13 cellular contexts compared by ENCODE assay signal in the genomic region with DNA sequence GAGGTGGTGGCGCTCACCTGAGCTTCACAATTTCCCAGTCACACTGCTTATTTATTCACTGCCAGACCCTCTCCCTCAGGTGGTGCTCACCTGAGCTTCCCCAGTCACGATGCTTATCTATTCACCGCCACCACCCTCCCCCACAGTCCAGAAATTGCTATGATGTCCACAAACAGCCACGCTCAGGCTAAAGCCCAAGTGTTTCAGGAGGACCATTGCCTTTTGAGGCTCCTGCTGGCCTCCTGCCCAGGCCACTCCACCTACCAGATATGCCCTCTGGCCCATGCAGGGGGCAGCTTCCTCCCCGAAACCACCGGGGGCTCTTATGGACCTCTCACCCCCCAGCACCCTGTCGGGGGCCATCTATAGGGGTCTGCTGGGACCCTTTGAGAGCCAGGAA. TPM values are rescaled to one million over a fixed set of nuclear protein-coding genes. Genes with fewer than 3 reads are reported as not detected.
DNase-seq lines count a peak whose midpoint lies in the region; ATAC-seq, FAIRE-seq and TF ChIP-seq lines count a peak whose summit lies in the region.
"Had no signal": no experiment of that assay in that cellular context is flagged by ENCODE, and none has a peak within 500 bp of the region (broad histone marks: within the 10 kb centered on the region; RNA-seq: fewer than 3 reads in every experiment).

No MANE protein-coding gene starts in this region.

- H4K20me1 ChIP-seq in astrocyte (ENCODE audit: insufficient read depth, low read length), result peaks cover 68% of the 10 kb centered on the region

- H3K36me3 ChIP-seq in astrocyte (ENCODE audit: insufficient read depth, low read length), result peaks cover 32% of the 10 kb centered on the region
- no peaks in the 10 kb centered on the region for H3K36me3 ChIP-seq in transverse colon
- no peaks in the 10 kb centered on the region for H3K36me3 ChIP-seq in CD4-positive, alpha-beta memory T cell (ENCODE audit: insufficient read depth, low read length)

- H3K36me3 Mint-ChIP-seq in activated naive CD4-positive, alpha-beta T cell treated with anti-CD3 and anti-CD28 coated beads, Interleukin-2, amount 50 U/mL, for 72 hours, result no peaks in the 10 kb centered on the region
- H3K36me3 Mint-ChIP-seq in astrocyte (ENCODE audit: low read depth, unreplicated experiment), result peaks cover 4% of the 10 kb centered on the region
- peaks cover 24% of the 10 kb centered on the region for H3K36me3 Mint-ChIP-seq in nephron (ENCODE audit: low read depth)
- H3K36me3 Mint-ChIP-seq in CD4-positive, alpha-beta memory T cell, result peaks cover 0 to 3% of the 10 kb centered on the region in 2 donors

- peak overlapping the region; percentile 96 for H3K4me2 ChIP-seq in astrocyte (ENCODE audit: low read length)

- no peak for DNase-seq in activated naive CD4-positive, alpha-beta T cell treated with anti-CD3 and anti-CD28 coated beads, Interleukin-2, amount 50 U/mL, for 72 hours (ENCODE audit: low spot score in 2 of 2)
- no peak for DNase-seq in activated naive CD4-positive, alpha-beta T cell treated with Interleukin-2 at 50 U/mL for 16 hours
- DNase-seq in astrocyte (ENCODE audit: low read depth), result no peak
- no peak for DNase-seq in transverse colon
- no peak for DNase-seq in CD4-positive, alpha-beta memory T cell
- DNase-seq in NCI-H345 treated with DMSO at 0.1 percent for 48 hours (lab: John Stamatoyannopoulos, UW; ENCODE audit: unreplicated experiment), result no peak
- DNase-seq: AML-193, MG63, mucosa of descending colon, NCI-H446 had no signal

- ATAC-seq in activated naive CD4-positive, alpha-beta T cell treated with anti-CD3 and anti-CD28 coated beads, Interleukin-2, amount 50 U/mL, for 72 hours, result no peak
- no peak for ATAC-seq in HG03159 (IDR thresholded peaks at IDR 0.05; ENCODE audit: unreplicated experiment)
- ATAC-seq: mucosa of descending colon had no signal

- 75% methylated on average over 7 of the region's 7 CpGs; no CpG with 5 or more reads in 1 of the 2 donors for WGBS in transverse colon (ENCODE audit: low coverage in 1 of 2), 2 donors

- POLR2A ChIA-PET in CD4-positive, alpha-beta memory T cell (lab: Charles Lee; ENCODE audit: partially characterized antibody), result interaction anchor here (1.2 kb wide), 1 partner anchor 711 kb away, joined by 3 read pairs; the partner anchor contains the start of gene HNRNPAB

- H3K27me3 Mint-ChIP-seq in astrocyte (ENCODE audit: low read depth, unreplicated experiment) (no peaks in the 10 kb centered on the region), nephron (ENCODE audit: low read depth) (no peaks in the 10 kb centered on the region)
- no peaks in the 10 kb centered on the region for H3K27me3 Mint-ChIP-seq in CD4-positive, alpha-beta memory T cell

- H3K27ac Mint-ChIP-seq in activated naive CD4-positive, alpha-beta T cell treated with anti-CD3 and anti-CD28 coated beads, Interleukin-2, amount 50 U/mL, for 72 hours, result peak overlapping the region; percentile 36 to 75
- peak overlapping the region; percentile 92 for H3K27ac Mint-ChIP-seq in astrocyte (ENCODE audit: unreplicated experiment)
- peak overlapping the region; percentile 61 to 96 (median 84) for H3K27ac Mint-ChIP-seq in nephron
- H3K27ac Mint-ChIP-seq in CD4-positive, alpha-beta memory T cell, result no peak overlapping the region

- TF ChIP-seq CTCF in astrocyte (IDR thresholded peaks at IDR 0.05; ENCODE audit: insufficient read depth, low read depth, low read length), result no peak
- TF ChIP-seq CTCF in nephron (IDR thresholded peaks at IDR 0.05; ENCODE audit: unreplicated experiment in 3 of 3), result no peak
- no peak for TF ChIP-seq CTCF in transverse colon (IDR thresholded peaks at IDR 0.05)

- H3K27ac ChIP-seq in astrocyte (ENCODE audit: low read depth, low read length) (peak overlapping the region; percentile 94), transverse colon (peak overlapping the region; percentile 91 to 96 (median 94))
- no peak overlapping the region for H3K27ac ChIP-seq in CD4-positive, alpha-beta memory T cell (ENCODE audit: low read depth, low read length)

- TF ChIP-seq EP300 in transverse colon (IDR thresholded peaks at IDR 0.05; ENCODE audit: low read depth), result no peak

- H3K79me2 ChIP-seq in astrocyte (ENCODE audit: insufficient read depth, low read length), result peaks cover 88% of the 10 kb centered on the region

- H3K9me3 ChIP-seq in astrocyte (ENCODE audit: insufficient read depth, low read depth, low read length) (no peaks in the 10 kb centered on the region), transverse colon (no peaks in the 10 kb centered on the region)
- no peaks in the 10 kb centered on the region for H3K9me3 ChIP-seq in CD4-positive, alpha-beta memory T cell (ENCODE audit: control insufficient read depth in 1 of 2, low read length in 2 of 2)
- H3K9me3 ChIP-seq: MG63, mucosa of descending colon had no signal

- CTCF ChIA-PET in CD4-positive, alpha-beta memory T cell (lab: Charles Lee; ENCODE audit: partially characterized antibody), result interaction anchor here (1.0 to 2.4 kb wide), 8 partner anchors 8 to 174 kb away, joined by 3 to 10 read pairs (median 4); no protein-coding TSS in a partner anchor

- peaks cover 69% of the 10 kb centered on the region for H3K4me1 ChIP-seq in astrocyte (ENCODE audit: insufficient read depth, low read length)
- peaks cover 25 to 70% (median 51%) of the 10 kb centered on the region in 4 donors for H3K4me1 ChIP-seq in transverse colon
- H3K4me1 ChIP-seq in CD4-positive, alpha-beta memory T cell (ENCODE audit: insufficient read depth, low read length), result peaks cover 6% of the 10 kb centered on the region

- H3K4me1 Mint-ChIP-seq in astrocyte (ENCODE audit: low read depth, unreplicated experiment) (peaks cover 32% of the 10 kb centered on the region), nephron (peaks cover 39% of the 10 kb centered on the region)
- H3K4me1 Mint-ChIP-seq in CD4-positive, alpha-beta memory T cell, result peaks cover 1 to 13% (median 8%) of the 10 kb centered on the region in 4 donors

- no peaks in the 10 kb centered on the region for H3K27me3 ChIP-seq in astrocyte (ENCODE audit: insufficient read depth, low read length)
- no peaks in the 10 kb centered on the region for H3K27me3 ChIP-seq in transverse colon
- H3K27me3 ChIP-seq in CD4-positive, alpha-beta memory T cell (ENCODE audit: insufficient read depth, low read length), result no peaks in the 10 kb centered on the region
- H3K27me3 ChIP-seq: MG63 had no signal

- no peak for TF ChIP-seq POLR2A in transverse colon (IDR thresholded peaks at IDR 0.05)

- H3K9me3 Mint-ChIP-seq in activated naive CD4-positive, alpha-beta T cell treated with anti-CD3 and anti-CD28 coated beads, Interleukin-2, amount 50 U/mL, for 72 hours, result no peaks in the 10 kb centered on the region
- no peaks in the 10 kb centered on the region for H3K9me3 Mint-ChIP-seq in astrocyte (ENCODE audit: unreplicated experiment)
- H3K9me3 Mint-ChIP-seq in nephron, result no peaks in the 10 kb centered on the region
- peaks cover 0 to 2% (median 0%) of the 10 kb centered on the region in 8 donors for H3K9me3 Mint-ChIP-seq in CD4-positive, alpha-beta memory T cell

- intact Hi-C loops in transverse colon (cut with DNase I; ENCODE audit: low total_unique reads), result no loop called here
- intact Hi-C loops in CD4-positive, alpha-beta memory T cell (cut with micrococcal nuclease), result no loop called here

- peak overlapping the region; percentile 73 for H3K4me3 Mint-ChIP-seq in astrocyte (ENCODE audit: unreplicated experiment)
- peak overlapping the region; percentile 52 to 81 (median 79) for H3K4me3 Mint-ChIP-seq in nephron
- H3K4me3 Mint-ChIP-seq in CD4-positive, alpha-beta memory T cell, result peak overlapping the region in 1 of 8 donors; percentile 4

- H3K4me3 ChIP-seq in astrocyte (ENCODE audit: insufficient read depth, low read depth, low read length) (no peak overlapping the region), transverse colon (no peak overlapping the region)
- H3K4me3 ChIP-seq in CD4-positive, alpha-beta memory T cell (ENCODE audit: low read length in 2 of 2), result no peak overlapping the region
- H3K4me3 ChIP-seq: MG63, mucosa of descending colon had no signal

- FAIRE-seq in astrocyte (lab: Jason Lieb, UNC), result no peak
- FAIRE-seq: G401.6 had no signal

- in situ Hi-C loops in transverse colon (cut with MboI; ENCODE audit: low pct_ligation_motif_present in 1 of 4, low pct_unique_long_range_greater_than_20kb in 1 of 4, low sequenced_read_pairs in 3 of 4), result no loop called here

- H3K9ac ChIP-seq in astrocyte (ENCODE audit: low read length), result peak overlapping the region; percentile 89

- H2AFZ ChIP-seq in astrocyte (ENCODE audit: low read depth, low read length), result no peak overlapping the region

RNA-seq across cellular contexts. Expression of gene PDLIM7, which starts 4.6 kb away (rescaled TPM):
- total RNA-seq in activated naive CD4-positive, alpha-beta T cell treated with anti-CD3 and anti-CD28 coated beads, Interleukin-2, amount 50 U/mL, for 72 hours, result 10 to 100 TPM; 44.6 to 47.5 TPM
- 590 and 591 TPM in 2 replicates for total RNA-seq in astrocyte
- 100 to 1,000 TPM in 1 of 4 donors, 10 to 100 TPM in 3; 52.6 to 256 (median 78.6) TPM for total RNA-seq in transverse colon
- total RNA-seq in CD4-positive, alpha-beta memory T cell, result 1 to 10 TPM; 5.8 to 7.3 TPM
- 1 to 10 TPM; 3.3 to 3.5 TPM for polyA plus RNA-seq in CD4-positive, alpha-beta memory T cell

RNA-seq across cellular contexts. Expression of gene DOK3, which starts 16.8 kb away (rescaled TPM):
- 10 to 100 TPM in 1 of 2 donors, 1 to 10 TPM in 1; 1.8 to 14.9 TPM for total RNA-seq in activated naive CD4-positive, alpha-beta T cell treated with anti-CD3 and anti-CD28 coated beads, Interleukin-2, amount 50 U/mL, for 72 hours
- total RNA-seq in astrocyte (15.6 and 16.3 TPM in 2 replicates), transverse colon (10 to 100 TPM in 2 of 4 donors, 1 to 10 TPM in 1, under 1 TPM in 1; 0.60 to 17.2 (median 7.8) TPM)
- 1 to 10 TPM; 3.7 to 3.9 TPM for total RNA-seq in CD4-positive, alpha-beta memory T cell
- under 1 TPM in 1 of 2 donors, not detected in 1; 0.69 TPM for polyA plus RNA-seq in CD4-positive, alpha-beta memory T cell

RNA-seq across cellular contexts. Expression of gene DBN1, which starts 19.4 kb away (rescaled TPM):
- total RNA-seq in activated naive CD4-positive, alpha-beta T cell treated with anti-CD3 and anti-CD28 coated beads, Interleukin-2, amount 50 U/mL, for 72 hours, result 10 to 100 TPM in 1 of 2 donors, 1 to 10 TPM in 1; 5.5 to 20.2 TPM
- total RNA-seq in astrocyte, result 350 and 371 TPM in 2 replicates
- 100 to 1,000 TPM in 1 of 4 donors, 10 to 100 TPM in 3; 10.1 to 201 (median 17.4) TPM for total RNA-seq in transverse colon
- 1 to 10 TPM in 1 of 2 experiments, under 1 TPM in 1; 0.99 to 1.2 TPM for total RNA-seq in CD4-positive, alpha-beta memory T cell
- under 1 TPM in 1 of 2 donors, not detected in 1; 0.49 TPM for polyA plus RNA-seq in CD4-positive, alpha-beta memory T cell

RNA-seq across cellular contexts. Expression of gene DDX41, which starts 23.9 kb away (rescaled TPM):
- 100 to 1,000 TPM in 1 of 2 donors, 10 to 100 TPM in 1; 70.1 to 230 TPM for total RNA-seq in activated naive CD4-positive, alpha-beta T cell treated with anti-CD3 and anti-CD28 coated beads, Interleukin-2, amount 50 U/mL, for 72 hours
- total RNA-seq in astrocyte (92.5 and 99.5 TPM in 2 replicates), transverse colon (100 to 1,000 TPM in 2 of 4 donors, 10 to 100 TPM in 2; 96.5 to 170 (median 130) TPM)
- total RNA-seq in CD4-positive, alpha-beta memory T cell, result 10 to 100 TPM; 72.9 to 80.3 TPM
- polyA plus RNA-seq in CD4-positive, alpha-beta memory T cell, result 10 to 100 TPM; 47.6 to 51.2 TPM

RNA-seq across cellular contexts. Expression of gene PRR7, which starts 46.2 kb away (rescaled TPM):
- 10 to 100 TPM in 1 of 2 donors, 1 to 10 TPM in 1; 4.1 to 11.4 TPM for total RNA-seq in activated naive CD4-positive, alpha-beta T cell treated with anti-CD3 and anti-CD28 coated beads, Interleukin-2, amount 50 U/mL, for 72 hours
- total RNA-seq in astrocyte, result 9.9 TPM in 2 replicates
- total RNA-seq in transverse colon, result 1 to 10 TPM in 3 of 4 donors, not detected in 1; 2.1 to 5.0 (median 2.5) TPM
- total RNA-seq in CD4-positive, alpha-beta memory T cell, result 1 to 10 TPM; 5.2 to 7.2 TPM
- 10 to 100 TPM; 14.3 to 17.8 TPM for polyA plus RNA-seq in CD4-positive, alpha-beta memory T cell

Comparison
In these comparisons a context has a peak if more than half of its experiments do, and no peak if none do; other contexts are left out.
1. H3K27ac Mint-ChIP-seq: peak in activated naive CD4-positive, alpha-beta T cell treated with anti-CD3 and anti-CD28 coated beads, Interleukin-2, amount 50 U/mL, for 72 hours (2 of 2), astrocyte (single experiment) and nephron (3 of 3); none in CD4-positive, alpha-beta memory T cell (0 of 7).
2. RNA of gene PDLIM7, which starts 4.6 kb away (total RNA-seq): 590 to 591 TPM in astrocyte, 52.6 to 256 TPM in transverse colon and 44.6 to 47.5 TPM in activated naive CD4-positive, alpha-beta T cell treated with anti-CD3 and anti-CD28 coated beads, Interleukin-2, amount 50 U/mL, for 72 hours; 5.8 to 7.3 TPM in CD4-positive, alpha-beta memory T cell; every median in the first group is over 4 times any median in the second.